8 cellular contexts compared by ENCODE assay signal in genomic region chr1:169106921-169107672, GRCh38. TPM values are rescaled to one million over a fixed set of nuclear protein-coding genes. Genes with fewer than 3 reads are reported as not detected.
DNase-seq lines count a peak whose midpoint lies in the region; ATAC-seq and TF ChIP-seq lines count a peak whose summit lies in the region.

No MANE protein-coding gene starts in this region.

- 0 to 2% (median 1%) methylated on average over 19 to 42 of the region's 42 CpGs for WGBS in ovary, 3 donors

- CTCF ChIA-PET in activated CD4-positive, alpha-beta memory T cell treated with anti-CD3 and anti-CD28 coated beads for 36 hours (lab: Charles Lee) = interaction anchor here (0.7 to 2.0 kb wide), 4 partner anchors 10 to 504 kb away, joined by 3 to 8 read pairs (median 4); no protein-coding TSS in a partner anchor

- no peak for TF ChIP-seq POLR2A in ovary (IDR thresholded peaks at IDR 0.05)

- intact Hi-C loops in activated CD4-positive, alpha-beta memory T cell treated with anti-CD3 and anti-CD28 coated beads for 36 hours (cut with micrococcal nuclease) = loop anchor here (1.0 to 10.0 kb wide), 8 partner anchors 32 to 688 kb away; partner anchors contain the start of genes METTL18, NME7 and SLC19A2
- intact Hi-C loops in ovary (cut with DNase I) = loop anchor here in 3 of 4 donors (5.0 to 10.0 kb wide), 3 partner anchors 378 to 502 kb away; partner anchors contain the start of gene SLC19A2 (in 2 of the 3)

- no peak for TF ChIP-seq EP300 in ovary (IDR thresholded peaks at IDR 0.05)

- H3K4me3 ChIP-seq in HUES6 (ENCODE audit: low read depth, low read length) (peak overlapping the region; percentile 90), foreskin fibroblast (ENCODE audit: low read depth in 1 of 2, low read length in 2 of 2) (peak overlapping the region; percentile 77 to 91), ovary (peak overlapping the region; percentile 93)

- DNase-seq in DMS 273 (lab: John Stamatoyannopoulos, UW; ENCODE audit: unreplicated experiment) (peak; percentile 66), DMS 273 treated with DMSO at 0.1 percent for 48 hours (lab: John Stamatoyannopoulos, UW) (no peak), foreskin fibroblast (peak in 1 of 2 donors; percentile 59), ovary (peak in 2 of 5 donors; percentile 36 to 37), GM10266 (ENCODE audit: extremely low spot score) (no peak)
- no peak for DNase-seq in activated CD4-positive, alpha-beta memory T cell treated with anti-CD3 and anti-CD28 coated beads for 36 hours

- H3K27me3 ChIP-seq in HUES6 (ENCODE audit: control insufficient read depth, insufficient read depth, low read length) (peaks cover 18% of the 10 kb centered on the region), ovary (no peaks in the 10 kb centered on the region)

- peak overlapping the region; percentile 71 for H3K4me3 Mint-ChIP-seq in activated CD4-positive, alpha-beta memory T cell treated with anti-CD3 and anti-CD28 coated beads for 36 hours

- H3K4me1 Mint-ChIP-seq in activated CD4-positive, alpha-beta memory T cell treated with anti-CD3 and anti-CD28 coated beads for 36 hours (ENCODE audit: low read depth) = peaks cover 36% of the 10 kb centered on the region

- peak overlapping the region; percentile 79 for H3K27ac Mint-ChIP-seq in activated CD4-positive, alpha-beta memory T cell treated with anti-CD3 and anti-CD28 coated beads for 36 hours

- no peak for TF ChIP-seq CTCF in foreskin fibroblast (IDR thresholded peaks at IDR 0.05; ENCODE audit: low read depth, low read length)
- TF ChIP-seq CTCF in ovary (IDR thresholded peaks at IDR 0.05) = no peak
- TF ChIP-seq CTCF in GM10266 (IDR thresholded peaks at IDR 0.05; ENCODE audit: control insufficient read depth, insufficient read depth, low read depth, missing control alignments) = no peak

- H3K9me3 ChIP-seq in HUES6 (ENCODE audit: control insufficient read depth, insufficient read depth, low read depth, low read length) (no peaks in the 10 kb centered on the region), ovary (no peaks in the 10 kb centered on the region)

- no peaks in the 10 kb centered on the region for H3K9me3 Mint-ChIP-seq in activated CD4-positive, alpha-beta memory T cell treated with anti-CD3 and anti-CD28 coated beads for 36 hours

- ATAC-seq in HG03342 (IDR thresholded peaks at IDR 0.05; ENCODE audit: unreplicated experiment) = no peak

- peak overlapping the region; percentile 63; the same call in 1 of the 2 replicates for H3K27ac ChIP-seq in HUES6 (ENCODE audit: low read depth, low read length)
- peak overlapping the region; percentile 58 to 88 for H3K27ac ChIP-seq in ovary

- H3K27me3 Mint-ChIP-seq in activated CD4-positive, alpha-beta memory T cell treated with anti-CD3 and anti-CD28 coated beads for 36 hours = peaks cover 25% of the 10 kb centered on the region

- POLR2A ChIA-PET in activated CD4-positive, alpha-beta memory T cell treated with anti-CD3 and anti-CD28 coated beads for 36 hours (lab: Charles Lee) = interaction anchor here (0.6 to 0.7 kb wide), 2 partner anchors 109 to 870 kb away, joined by 3 to 5 read pairs; no protein-coding TSS in a partner anchor

- peaks cover 2% of the 10 kb centered on the region for H3K36me3 Mint-ChIP-seq in activated CD4-positive, alpha-beta memory T cell treated with anti-CD3 and anti-CD28 coated beads for 36 hours

- peaks cover 59% of the 10 kb centered on the region for H3K4me1 ChIP-seq in HUES6 (ENCODE audit: control insufficient read depth, insufficient read depth, low read length)
- H3K4me1 ChIP-seq in ovary (ENCODE audit: insufficient read depth) = peaks cover 9% of the 10 kb centered on the region

- peak overlapping the region; percentile 93 for H3K9ac ChIP-seq in HUES6 (ENCODE audit: low read length)

- peaks cover 10% of the 10 kb centered on the region for H3K36me3 ChIP-seq in HUES6 (ENCODE audit: control insufficient read depth, insufficient read depth, low read length)
- H3K36me3 ChIP-seq in ovary = no peaks in the 10 kb centered on the region

RNA-seq across cellular contexts. Expression of gene ATP1B1, which starts 0.6 kb away (rescaled TPM):
- 1 to 10 TPM; 7.7 to 8.3 TPM for total RNA-seq in activated CD4-positive, alpha-beta memory T cell treated with anti-CD3 and anti-CD28 coated beads for 36 hours
- total RNA-seq in ovary = 100 to 1,000 TPM in 3 of 7 donors, 10 to 100 TPM in 4; 40.2 to 130 (median 93.8) TPM
- polyA plus RNA-seq in ovary = 10 to 100 TPM; 35.8 to 56.3 TPM

Comparison
In these comparisons a context has a peak if more than half of its experiments do, and no peak if none do; other contexts are left out.
1. RNA of gene ATP1B1, which starts 0.6 kb away (total RNA-seq): 40.2 to 130 TPM in ovary; 7.7 to 8.3 TPM in activated CD4-positive, alpha-beta memory T cell treated with anti-CD3 and anti-CD28 coated beads for 36 hours; every median in the first group is over 4 times any median in the second.
2. Peak in every context shown above with its lines, with median percentiles within 50 percentile points of each other: H3K4me3 ChIP-seq.